Comparison of ENCODE assay signal across 18 cellular contexts in genomic region chr11:102572537-102573220, GRCh38. TPM values are rescaled to one million over a fixed set of nuclear protein-coding genes. Genes with fewer than 3 reads are reported as not detected.
DNase-seq lines count a peak whose midpoint lies in the region; ATAC-seq, FAIRE-seq and TF ChIP-seq lines count a peak whose summit lies in the region.
"Had no signal": no experiment of that assay in that cellular context is flagged by ENCODE, and none has a peak within 500 bp of the region (broad histone marks: within the 10 kb centered on the region; RNA-seq: fewer than 3 reads in every experiment).

No MANE protein-coding gene starts in this region.

- no peak overlapping the region for H3K23ac ChIP-seq in IMR-90 (ENCODE audit: low read depth, low read length)
- H3K23ac ChIP-seq in neuronal stem cell (ENCODE audit: low read depth, low read length, poor library complexity): no peak overlapping the region

- H3K27ac ChIP-seq in IMR-90 (ENCODE audit: insufficient read depth, low read length): no peak overlapping the region
- H3K27ac ChIP-seq in GM12878 (ENCODE audit: control insufficient read depth, insufficient read depth): no peak overlapping the region
- no peak overlapping the region for H3K27ac ChIP-seq in neuronal stem cell (replicated peaks; ENCODE audit: low read length)
- H3K27ac ChIP-seq: BLaER1, HL-60 had no signal

- H2BK15ac ChIP-seq in IMR-90 (ENCODE audit: low read depth, low read length): no peak overlapping the region
- no peak overlapping the region for H2BK15ac ChIP-seq in neuronal stem cell (ENCODE audit: low read length)

- H3K9me1 ChIP-seq in IMR-90 (ENCODE audit: insufficient read depth, low read length): no peaks in the 10 kb centered on the region

- H4K20me1 ChIP-seq in IMR-90 (ENCODE audit: insufficient read depth, low read length) (no peaks in the 10 kb centered on the region), GM12878 (ENCODE audit: control insufficient read depth, insufficient read depth) (no peaks in the 10 kb centered on the region)
- H4K20me1 ChIP-seq: BLaER1 had no signal

- RAD21 ChIA-PET in GM12878 (lab: Charles Lee; ENCODE audit: unreplicated experiment): interaction anchor here (0.7 to 1.2 kb wide), 5 partner anchors 12 to 38 kb away, joined by 3 to 7 read pairs (median 3); no protein-coding TSS in a partner anchor

- H3K4me1 ChIP-seq in IMR-90 (ENCODE audit: control insufficient read depth, insufficient read depth, low read length): no peaks in the 10 kb centered on the region
- H3K4me1 ChIP-seq in GM12878 (ENCODE audit: control insufficient read depth, insufficient read depth, low read length): 0 out of 2 replicates have a peak, but pooled peaks cover 4% of the 10 kb centered on the region
- no peaks in the 10 kb centered on the region for H3K4me1 ChIP-seq in neuronal stem cell (ENCODE audit: control insufficient read depth in 2 of 2, insufficient read depth in 1 of 2, low read depth in 1 of 2, low read length in 2 of 2)

- H3K79me1 ChIP-seq in IMR-90 (ENCODE audit: low read depth in 1 of 2, low read length in 2 of 2) (no peaks in the 10 kb centered on the region), neuronal stem cell (ENCODE audit: low read depth, low read length) (no peaks in the 10 kb centered on the region)

- H3K56ac ChIP-seq in IMR-90 (ENCODE audit: extremely low read depth, insufficient read depth, low read length): no peak overlapping the region

- POLR2A ChIA-PET in IMR-90 (lab: Charles Lee; ENCODE audit: unreplicated experiment): no interaction called here
- POLR2A ChIA-PET in GM12878 (lab: Charles Lee): interaction anchor here (0.9 to 1.4 kb wide), 3 partner anchors 8 to 20 kb away, joined by 3 read pairs; no protein-coding TSS in a partner anchor

- DNase-seq in GM12892 (ENCODE audit: insufficient read length) (no peak), IMR-90 (peak; percentile 7), GM12878 (ENCODE audit: low read depth, low spot score) (no peak), fibroblast of gingiva (ENCODE audit: low read depth) (peak; percentile 37), MV-4-11 (lab: John Stamatoyannopoulos, UW) (no peak), neuronal stem cell (ENCODE audit: low spot score) (no peak), germinal center (ENCODE audit: low spot score) (no peak)
- DNase-seq: 8988T; AML-193; CD8-positive, alpha-beta memory T cell; DMS53; GOT3; H9; HFFc6 had no signal

- TF ChIP-seq RAD21 in IMR-90 (IDR thresholded peaks at IDR 0.05; ENCODE audit: low read length) (no peak), GM12878 (IDR thresholded peaks at IDR 0.05; ENCODE audit: insufficient read depth, low read depth, low read length) (no peak)

- SMC1A ChIA-PET in GM12878 (lab: Charles Lee; ENCODE audit: uncharacterized antibody, unreplicated experiment): interaction anchor here (0.6 to 17.3 kb wide), 12 partner anchors 7 to 175 kb away, joined by 3 to 322 read pairs (median 7); no protein-coding TSS in a partner anchor

- intact Hi-C loops in IMR-90 (cut with micrococcal nuclease) (no loop called here), GM12878 (cut with micrococcal nuclease; ENCODE audit: unreplicated experiment) (no loop called here)

- H4K5ac ChIP-seq in IMR-90 (ENCODE audit: low read depth, low read length): no peak overlapping the region

- WGBS in IMR-90 (ENCODE audit: extremely low coverage in 2 of 2, insufficient read length in 1 of 2), 2 experiments: 80% methylated on average over 1 of the region's 2 CpGs; no CpG with 5 or more reads in 1 of the 2 experiments
- WGBS in GM12878 (ENCODE audit: insufficient coverage, insufficient replicate concordance, low lambda C conversion rate, missing lambda C conversion rate): 96% methylated on average over 2 of the region's 2 CpGs
- no CpG with 5 or more reads among the region's 2 CpGs for WGBS in neuronal stem cell (ENCODE audit: extremely low coverage in 2 of 2, insufficient read length in 2 of 2, insufficient replicate concordance in 1 of 2), 2 donors

- no peak overlapping the region for H2BK20ac ChIP-seq in IMR-90 (ENCODE audit: low read depth, low read length)

- H3K4me3 ChIP-seq in IMR-90 (ENCODE audit: insufficient read depth, low read depth, low read length) (no peak overlapping the region), GM12878 (no peak overlapping the region), neuronal stem cell (ENCODE audit: low read length in 2 of 2) (no peak overlapping the region)
- H3K4me3 ChIP-seq: BLaER1 had no signal

- H3K9ac ChIP-seq in IMR-90 (ENCODE audit: low read depth, low read length) (no peak overlapping the region), GM12878 (ENCODE audit: control insufficient read depth, insufficient read depth, low read length) (no peak overlapping the region), neuronal stem cell (ENCODE audit: low read depth, low read length, poor library complexity) (no peak overlapping the region)
- H3K9ac ChIP-seq: BLaER1 had no signal

- dilution Hi-C loops in IMR-90 (cut with HindIII; ENCODE audit: low sequenced_read_pairs, unreplicated experiment): no loop called here

- H2BK12ac ChIP-seq in neuronal stem cell (ENCODE audit: low read length): no peak overlapping the region

- H3K18ac ChIP-seq in IMR-90 (ENCODE audit: low read depth, low read length): no peak overlapping the region
- H3K18ac ChIP-seq in neuronal stem cell (ENCODE audit: low read length): no peak overlapping the region

- no peak overlapping the region for H2BK5ac ChIP-seq in IMR-90 (ENCODE audit: low read depth, low read length, poor library complexity, severe bottlenecking)
- no peak overlapping the region for H2BK5ac ChIP-seq in neuronal stem cell (ENCODE audit: low read length)

- TF ChIP-seq EP300 in GM12878 (IDR thresholded peaks at IDR 0.05; ENCODE audit: borderline replicate concordance in 1 of 2, control insufficient read depth in 1 of 2, low read depth in 2 of 2, low read length in 2 of 2): no peak

- no peaks in the 10 kb centered on the region for H3K79me2 ChIP-seq in GM12878 (ENCODE audit: control insufficient read depth, insufficient read depth, low read length)

- TF ChIP-seq CTCF in IMR-90 (conservative IDR thresholded peaks at IDR 0.05; ENCODE audit: low read depth, low read length) (no peak), GM12878 (IDR thresholded peaks at IDR 0.05 in 2 of 3, conservative IDR thresholded peaks at IDR 0.05 in 1 of 3; ENCODE audit: control insufficient read depth in 2 of 3, extremely low read depth in 1 of 3, insufficient read depth in 1 of 3, low read depth in 3 of 3, low read length in 3 of 3) (no peak)

- no peak overlapping the region for H2AFZ ChIP-seq in IMR-90 (replicated peaks; ENCODE audit: low read length, poor library complexity)
- no peak overlapping the region for H2AFZ ChIP-seq in GM12878 (ENCODE audit: control insufficient read depth, low read depth, low read length)
- no peak overlapping the region for H2AFZ ChIP-seq in neuronal stem cell (ENCODE audit: low read length)

- H2AK9ac ChIP-seq in IMR-90 (replicated peaks; ENCODE audit: low read depth, low read length, poor library complexity): no peak overlapping the region

- H3K36me3 ChIP-seq in IMR-90 (ENCODE audit: control insufficient read depth, insufficient read depth, low read length) (no peaks in the 10 kb centered on the region), GM12878 (ENCODE audit: control insufficient read depth in 2 of 2, insufficient read depth in 2 of 2, low read length in 1 of 2) (no peaks in the 10 kb centered on the region), neuronal stem cell (replicated peaks in 1 of 2; ENCODE audit: control insufficient read depth in 2 of 2, insufficient read depth in 2 of 2, low read length in 2 of 2) (no peaks in the 10 kb centered on the region)

- H2AK5ac ChIP-seq in IMR-90 (ENCODE audit: low read depth, low read length): no peak overlapping the region
- H2AK5ac ChIP-seq in neuronal stem cell (ENCODE audit: low read depth, low read length): no peak overlapping the region

- H4K91ac ChIP-seq in IMR-90 (ENCODE audit: insufficient read depth, low read depth, low read length): no peak overlapping the region
- H4K91ac ChIP-seq in neuronal stem cell (ENCODE audit: low read depth, low read length, poor library complexity): no peak overlapping the region

- H3K4ac ChIP-seq in IMR-90 (ENCODE audit: low read depth, low read length) (no peak overlapping the region), neuronal stem cell (ENCODE audit: low read length) (no peak overlapping the region)

- no peak for TF ChIP-seq POLR2A in GM12892 (IDR thresholded peaks at IDR 0.05; ENCODE audit: low read depth, low read length)
- TF ChIP-seq POLR2A in IMR-90 (IDR thresholded peaks at IDR 0.05; ENCODE audit: low read depth, low read length): no peak
- TF ChIP-seq POLR2A in GM12878 (IDR thresholded peaks at IDR 0.05; ENCODE audit: low read depth, low read length): no peak

- BruUV-seq in IMR-90 (replicated peaks; lab: Mats Ljungman, UMichigan) (no TSS peak), GM12878 (replicated peaks; lab: Mats Ljungman, UMichigan) (no TSS peak)

- H3K14ac ChIP-seq in IMR-90 (replicated peaks; ENCODE audit: low read depth, low read length) (no peak overlapping the region), neuronal stem cell (ENCODE audit: low read length) (no peak overlapping the region)

- no peaks in the 10 kb centered on the region for H3K27me3 ChIP-seq in IMR-90 (ENCODE audit: control insufficient read depth, insufficient read depth, low read length)
- H3K27me3 ChIP-seq in GM12878 (replicated peaks in 1 of 2; ENCODE audit: control insufficient read depth in 2 of 2, insufficient read depth in 2 of 2, low read length in 1 of 2): no peaks in the 10 kb centered on the region
- H3K27me3 ChIP-seq in neuronal stem cell (ENCODE audit: control insufficient read depth in 3 of 3, insufficient read depth in 3 of 3, low read depth in 1 of 3, low read length in 3 of 3): no peaks in the 10 kb centered on the region
- H3K27me3 ChIP-seq: BLaER1 had no signal

- H2BK120ac ChIP-seq in IMR-90 (ENCODE audit: low read depth, low read length): no peak overlapping the region
- no peak overlapping the region for H2BK120ac ChIP-seq in neuronal stem cell (ENCODE audit: low read depth, low read length)

- H4K8ac ChIP-seq in IMR-90 (ENCODE audit: low read depth in 2 of 2, low read length in 2 of 2) (no peak overlapping the region), neuronal stem cell (ENCODE audit: low read depth, low read length) (no peak overlapping the region)

- CTCF ChIA-PET in IMR-90 (lab: Yijun Ruan, JAX) (no interaction called here), GM12878 (lab: Yijun Ruan, JAX) (interaction anchor here (1.4 kb wide), 1 partner anchor 11 kb away, joined by 3 read pairs; no protein-coding TSS in a partner anchor)

- H3K4me2 ChIP-seq in IMR-90 (ENCODE audit: low read depth, low read length): no peak overlapping the region
- no peak overlapping the region for H3K4me2 ChIP-seq in GM12878 (ENCODE audit: control insufficient read depth, insufficient read depth)
- no peak overlapping the region for H3K4me2 ChIP-seq in neuronal stem cell (ENCODE audit: insufficient read depth, low read length, poor library complexity, severe bottlenecking)

- ATAC-seq in IMR-90 (ENCODE audit: low read depth) (no peak), GM12878 (peak; percentile 42), HG03196 (IDR thresholded peaks at IDR 0.05; ENCODE audit: unreplicated experiment) (no peak)

- H3K9me3 ChIP-seq in IMR-90 (ENCODE audit: control insufficient read depth, insufficient read depth, low read length) (no peaks in the 10 kb centered on the region), GM12878 (replicated peaks; ENCODE audit: control insufficient read depth, insufficient read depth, low read length) (peaks cover 11% of the 10 kb centered on the region), neuronal stem cell (replicated peaks in 1 of 2; ENCODE audit: control insufficient read depth in 2 of 2, insufficient read depth in 1 of 2, low read depth in 1 of 2, low read length in 2 of 2) (no peaks in the 10 kb centered on the region)

- in situ Hi-C loops in IMR-90 (cut with MboI; ENCODE audit: low sequenced_read_pairs) (no loop called here), GM12878 (cut with MboI) (no loop called here)

- FAIRE-seq in GM12892 (lab: Jason Lieb, UNC) (peak; percentile 42), GM12878 (lab: Jason Lieb, UNC) (no peak)

RNA-seq across cellular contexts. Expression of gene MMP7, which starts 42.1 kb away (rescaled TPM):
- polyA plus RNA-seq in GM12892 (2012; ENCODE audit: missing spikeins): 5.7 TPM
- total RNA-seq in IMR-90 (2012; rRNA removed): not detected in 2 replicates
- not detected in 2 replicates for polyA plus RNA-seq in IMR-90 (2012; rRNA removed)
- not detected in 2 replicates for polyA plus RNA-seq in IMR-90 (2012; cell fraction: cytosol; rRNA removed)
- polyA plus RNA-seq in IMR-90 (2012; cell fraction: nucleus; rRNA removed; ENCODE audit: low replicate concordance): not detected in 2 replicates
- 4.3 and 5.4 TPM in 2 replicates for total RNA-seq in GM12878 (2013; cell fraction: nucleolus; rRNA removed)
- 0.68 and 1.7 TPM in 2 replicates for total RNA-seq in GM12878 (2014; rRNA removed)
- 1.1 and 1.7 TPM in 2 replicates for total RNA-seq in GM12878 (2014; rRNA removed; fragmentation: Illumina TruSeq; extraction: Trizol)
- 1.0 and 1.2 TPM in 2 replicates for total RNA-seq in GM12878 (2021)
- polyA plus RNA-seq in GM12878 (2011; ENCODE audit: low read depth): 0.80 TPM
- polyA plus RNA-seq in GM12878 (2011; rRNA removed): 18.0 and 19.9 TPM in 2 replicates
- 11.7 and 14.3 TPM in 2 replicates for polyA plus RNA-seq in GM12878 (2011; cell fraction: cytosol; rRNA removed)
- polyA plus RNA-seq in GM12878 (2011; cell fraction: nucleus; rRNA removed): 4.5 and 7.8 TPM in 2 replicates
- polyA plus RNA-seq in GM12878 (2012): 1.4 TPM in 2 replicates
- 0.62 and 1.2 TPM in 2 replicates for polyA plus RNA-seq in GM12878 (2014; fragmentation: Illumina TruSeq; extraction: Trizol)
- polyA plus RNA-seq in GM12878 (2014; fragmentation: Nextera tagmentation; extraction: Ambion mirVana): 1 to 10 TPM; 1.6 to 1.7 TPM
- 0.52 and 0.92 TPM in 2 replicates for polyA plus RNA-seq in GM12878 (2014; rRNA removed)
- under 1 TPM; 0.63 to 0.68 TPM for polyA plus RNA-seq in GM12878 (2016; fragmentation: Nextera tagmentation; extraction: Ambion mirVana)
- 5.3 and 10.9 TPM in 2 replicates for polyA minus RNA-seq in GM12878 (2011; rRNA and poly(A)+ RNA removed)
- polyA minus RNA-seq in GM12878 (2011; cell fraction: cytosol; rRNA and poly(A)+ RNA removed): 2.5 and 2.7 TPM in 2 replicates
- polyA minus RNA-seq in GM12878 (2011; cell fraction: nucleus; rRNA and poly(A)+ RNA removed): 0.97 and 1.1 TPM in 2 replicates
- polyA plus RNA-seq in neuronal stem cell (2013, experiment 1 of 2): not detected
- polyA plus RNA-seq in neuronal stem cell (2013, experiment 2 of 2): 0.04 TPM
- total RNA-seq: CD8-positive, alpha-beta memory T cell; H9; HFFc6 had no signal
- polyA plus RNA-seq: CD8-positive, alpha-beta memory T cell had no signal

RNA-seq across cellular contexts. Expression of gene MMP20, which starts 52.5 kb away (rescaled TPM):
- 1.8 TPM for polyA plus RNA-seq in GM12892 (2012; ENCODE audit: missing spikeins)
- total RNA-seq in IMR-90 (2012; rRNA removed) (not detected in 2 replicates), GM12878 (2014; rRNA removed) (0.05 and 0.11 TPM in 2 replicates), GM12878 (2014; rRNA removed; fragmentation: Illumina TruSeq; extraction: Trizol) (0.14 and 0.36 TPM in 2 replicates), GM12878 (2021) (0.13 and 0.18 TPM in 2 replicates)
- polyA plus RNA-seq in IMR-90 (2012; rRNA removed) (not detected in 2 replicates), GM12878 (2011; rRNA removed) (0.57 and 2.6 TPM in 2 replicates), GM12878 (2014; fragmentation: Illumina TruSeq; extraction: Trizol) (0.11 and 0.19 TPM in 2 replicates), GM12878 (2014; fragmentation: Nextera tagmentation; extraction: Ambion mirVana) (under 1 TPM; 0.10 to 0.11 TPM), GM12878 (2014; rRNA removed) (0.11 and 0.24 TPM in 2 replicates), GM12878 (2016; fragmentation: Nextera tagmentation; extraction: Ambion mirVana) (not detected)
- polyA plus RNA-seq in IMR-90 (2012; cell fraction: cytosol; rRNA removed): not detected in 2 replicates
- not detected in 2 replicates for polyA plus RNA-seq in IMR-90 (2012; cell fraction: nucleus; rRNA removed; ENCODE audit: low replicate concordance)
- not detected in 2 replicates for total RNA-seq in GM12878 (2013; cell fraction: nucleolus; rRNA removed)
- polyA plus RNA-seq in GM12878 (2011; ENCODE audit: low read depth): not detected
- 0.18 and 0.27 TPM in 2 replicates for polyA plus RNA-seq in GM12878 (2011; cell fraction: cytosol; rRNA removed)
- 0.19 and 0.49 TPM in 2 replicates for polyA plus RNA-seq in GM12878 (2011; cell fraction: nucleus; rRNA removed)
- not detected in 2 replicates for polyA plus RNA-seq in GM12878 (2012)
- 0.21 and 0.22 TPM in 2 replicates for polyA minus RNA-seq in GM12878 (2011; rRNA and poly(A)+ RNA removed)
- 2.7 TPM in 1 of 2 replicates, not detected in the other for polyA minus RNA-seq in GM12878 (2011; cell fraction: cytosol; rRNA and poly(A)+ RNA removed)
- not detected in 2 replicates for polyA minus RNA-seq in GM12878 (2011; cell fraction: nucleus; rRNA and poly(A)+ RNA removed)
- polyA plus RNA-seq in neuronal stem cell (2013, experiment 1 of 2): not detected
- not detected for polyA plus RNA-seq in neuronal stem cell (2013, experiment 2 of 2)
- total RNA-seq: CD8-positive, alpha-beta memory T cell; Daoy; H9; HFFc6 had no signal
- polyA plus RNA-seq: CD8-positive, alpha-beta memory T cell had no signal

Comparison
In these comparisons a context has a peak if more than half of its experiments do, and no peak if none do; other contexts are left out.
1. DNase-seq: peak in IMR-90 (single experiment) and fibroblast of gingiva (single experiment); none in GM12892 (single experiment), GM12878 (single experiment), MV-4-11 (single experiment), neuronal stem cell (single experiment) and germinal center (single experiment).